ENCODE assay signal across 14 cellular contexts in genomic region chr4:9969526-9970398, GRCh38. TPM values are rescaled to one million over a fixed set of nuclear protein-coding genes. Genes with fewer than 3 reads are reported as not detected.
DNase-seq lines count a peak whose midpoint lies in the region; ATAC-seq and TF ChIP-seq lines count a peak whose summit lies in the region.
"Had no signal": no experiment of that assay in that cellular context is flagged by ENCODE, and none has a peak within 500 bp of the region (broad histone marks: within the 10 kb centered on the region; RNA-seq: fewer than 3 reads in every experiment).

No MANE protein-coding gene starts in this region.

- no peak for TF ChIP-seq POLR2A in IMR-90 (IDR thresholded peaks at IDR 0.05; ENCODE audit: low read depth, low read length)

- H3K4me3 ChIP-seq in IMR-90 (ENCODE audit: insufficient read depth, low read depth, low read length) = no peak overlapping the region
- H3K4me3 ChIP-seq: K562, suprapubic skin had no signal

- H4K91ac ChIP-seq in IMR-90 (ENCODE audit: insufficient read depth, low read depth, low read length) = no peak overlapping the region

- no peak overlapping the region for H2BK5ac ChIP-seq in IMR-90 (ENCODE audit: low read depth, low read length, poor library complexity, severe bottlenecking)

- H3K23ac ChIP-seq in IMR-90 (ENCODE audit: low read depth, low read length) = no peak overlapping the region

- no peaks in the 10 kb centered on the region for H3K27me3 Mint-ChIP-seq in memory B cell
- no peaks in the 10 kb centered on the region for H3K27me3 Mint-ChIP-seq in MCF 10A (ENCODE audit: insufficient read depth, unreplicated experiment)
- H3K27me3 Mint-ChIP-seq: effector memory CD8-positive, alpha-beta T cell had no signal

- H2AK9ac ChIP-seq in IMR-90 (replicated peaks; ENCODE audit: low read depth, low read length, poor library complexity) = no peak overlapping the region

- no peak overlapping the region for H3K4me3 Mint-ChIP-seq in memory B cell
- H3K4me3 Mint-ChIP-seq in MCF 10A (ENCODE audit: unreplicated experiment) = no peak overlapping the region
- H3K4me3 Mint-ChIP-seq: effector memory CD8-positive, alpha-beta T cell had no signal

- no peak overlapping the region for H2BK120ac ChIP-seq in IMR-90 (ENCODE audit: low read depth, low read length)

- H3K4me2 ChIP-seq in IMR-90 (ENCODE audit: low read depth, low read length) = no peak overlapping the region

- no peaks in the 10 kb centered on the region for H4K20me1 ChIP-seq in IMR-90 (ENCODE audit: insufficient read depth, low read length)

- H4K5ac ChIP-seq in IMR-90 (ENCODE audit: low read depth, low read length) = no peak overlapping the region; the same call in 1 of the 2 replicates

- H4K8ac ChIP-seq in IMR-90 (ENCODE audit: low read depth in 2 of 2, low read length in 2 of 2) = no peak overlapping the region

- no peaks in the 10 kb centered on the region for H3K9me3 ChIP-seq in IMR-90 (ENCODE audit: control insufficient read depth, insufficient read depth, low read length)
- H3K9me3 ChIP-seq: suprapubic skin had no signal

- H3K9ac ChIP-seq in IMR-90 (ENCODE audit: low read depth, low read length) = no peak overlapping the region

- CTCF ChIA-PET in IMR-90 (lab: Yijun Ruan, JAX) = no interaction called here
- CTCF ChIA-PET in MCF 10A (lab: Yijun Ruan, JAX) = interaction anchor here (0.7 kb wide), 1 partner anchor 97 kb away, joined by 5 read pairs; no protein-coding TSS in a partner anchor

- H3K4ac ChIP-seq in IMR-90 (ENCODE audit: low read depth, low read length) = peak overlapping the region; percentile 16; the same call in 1 of the 2 replicates

- no peak for TF ChIP-seq CTCF in IMR-90 (conservative IDR thresholded peaks at IDR 0.05; ENCODE audit: low read depth, low read length)
- TF ChIP-seq CTCF in MCF 10A (IDR thresholded peaks at IDR 0.05; ENCODE audit: unreplicated experiment) = no peak

- H3K27ac Mint-ChIP-seq in memory B cell = peak overlapping the region; percentile 80
- H3K27ac Mint-ChIP-seq in MCF 10A (ENCODE audit: low read depth, unreplicated experiment) = no peak overlapping the region
- H3K27ac Mint-ChIP-seq: effector memory CD8-positive, alpha-beta T cell had no signal

- H3K4me1 Mint-ChIP-seq in memory B cell (peaks cover 10% of the 10 kb centered on the region), MCF 10A (ENCODE audit: insufficient read depth, unreplicated experiment) (peaks cover 16% of the 10 kb centered on the region)

- H3K56ac ChIP-seq in IMR-90 (ENCODE audit: extremely low read depth, insufficient read depth, low read length) = no peak overlapping the region

- no peak for TF ChIP-seq RAD21 in IMR-90 (IDR thresholded peaks at IDR 0.05; ENCODE audit: low read length)

- intact Hi-C loops in IMR-90 (cut with micrococcal nuclease) (no loop called here), MCF 10A (cut with micrococcal nuclease) (no loop called here)

- no peak overlapping the region for H3K27ac ChIP-seq in IMR-90 (ENCODE audit: insufficient read depth, low read length)
- H3K27ac ChIP-seq: suprapubic skin had no signal

- H3K4me1 ChIP-seq in IMR-90 (ENCODE audit: control insufficient read depth, insufficient read depth, low read length) = no peaks in the 10 kb centered on the region; the same call in 1 of the 2 replicates

- no peak overlapping the region for H3K14ac ChIP-seq in IMR-90 (replicated peaks; ENCODE audit: low read depth, low read length)

- H3K27me3 ChIP-seq in IMR-90 (ENCODE audit: control insufficient read depth, insufficient read depth, low read length) = no peaks in the 10 kb centered on the region
- H3K27me3 ChIP-seq: suprapubic skin had no signal

- 39% methylated on average over 2 of the region's 7 CpGs; no CpG with 5 or more reads in 1 of the 2 experiments for WGBS in IMR-90 (ENCODE audit: extremely low coverage in 2 of 2, insufficient read length in 1 of 2), 2 experiments

- no peaks in the 10 kb centered on the region for H3K79me1 ChIP-seq in IMR-90 (ENCODE audit: low read depth in 1 of 2, low read length in 2 of 2)

- H3K9me3 Mint-ChIP-seq in memory B cell (peaks cover 2% of the 10 kb centered on the region), MCF 10A (ENCODE audit: unreplicated experiment) (peaks cover 7% of the 10 kb centered on the region)

- no TSS peak for BruUV-seq in IMR-90 (replicated peaks; lab: Mats Ljungman, UMichigan)
- BruUV-seq in MCF 10A (replicated peaks; lab: Mats Ljungman, UMichigan) = no TSS peak

- no peak overlapping the region; the same call in 1 of the 2 replicates for H2BK20ac ChIP-seq in IMR-90 (ENCODE audit: low read depth, low read length)

- no peaks in the 10 kb centered on the region for H3K36me3 ChIP-seq in IMR-90 (ENCODE audit: control insufficient read depth, insufficient read depth, low read length)
- H3K36me3 ChIP-seq: suprapubic skin had no signal

- DNase-seq in IMR-90 (no peak), memory B cell (ENCODE audit: low spot score in 2 of 2) (no peak), SK-N-DZ (ENCODE audit: low spot score) (no peak), MCF 10A (ENCODE audit: unreplicated experiment) (no peak)
- DNase-seq in stimulated activated naive CD4-positive, alpha-beta T cell (lab: John Stamatoyannopoulos, UW) = no peak
- DNase-seq: Calu3; effector memory CD8-positive, alpha-beta T cell; NCI-H2227 treated with DMSO at 0.1 percent for 48 hours; stimulated activated CD4-positive, alpha-beta T cell treated with anti-CD3 and anti-CD28 coated beads, Interleukin-2, amount 100 ng/mL, for 24 hours had no signal

- peak; percentile 38 for ATAC-seq in GM18907 (IDR thresholded peaks at IDR 0.05; ENCODE audit: unreplicated experiment)
- ATAC-seq in GM21717 (IDR thresholded peaks at IDR 0.05; ENCODE audit: unreplicated experiment) = peak; percentile 25
- ATAC-seq in IMR-90 (ENCODE audit: low read depth) = no peak
- ATAC-seq in memory B cell (ENCODE audit: low read depth) = no peak
- ATAC-seq: effector memory CD8-positive, alpha-beta T cell; K562; Right ventricle myocardium inferior had no signal

- no peaks in the 10 kb centered on the region for H3K9me1 ChIP-seq in IMR-90 (ENCODE audit: insufficient read depth, low read length)

- H3K36me3 Mint-ChIP-seq in memory B cell = peaks cover 2% of the 10 kb centered on the region
- H3K36me3 Mint-ChIP-seq in MCF 10A (ENCODE audit: insufficient read depth, unreplicated experiment) = peaks cover 16% of the 10 kb centered on the region

- dilution Hi-C loops in IMR-90 (cut with HindIII; ENCODE audit: low sequenced_read_pairs, unreplicated experiment) = no loop called here

- POLR2A ChIA-PET in IMR-90 (lab: Charles Lee; ENCODE audit: unreplicated experiment) = interaction anchor here (0.6 kb wide), 1 partner anchor 17 kb away, joined by 5 read pairs; no protein-coding TSS in a partner anchor
- POLR2A ChIA-PET in MCF 10A (lab: Yijun Ruan, JAX) = no interaction called here

- no peak overlapping the region; the same call in 1 of the 2 replicates for H3K18ac ChIP-seq in IMR-90 (ENCODE audit: low read depth, low read length)

- no peak overlapping the region; the same call in 2 of the 3 replicates for H2BK15ac ChIP-seq in IMR-90 (ENCODE audit: low read depth, low read length)

- in situ Hi-C loops in IMR-90 (cut with MboI; ENCODE audit: low sequenced_read_pairs) = no loop called here

- H2AFZ ChIP-seq in IMR-90 (replicated peaks; ENCODE audit: low read length, poor library complexity) = no peak overlapping the region

- no peak overlapping the region for H2AK5ac ChIP-seq in IMR-90 (ENCODE audit: low read depth, low read length)

TF ChIP-seq in IMR-90, 13 proteins besides CTCF, POLR2A, EP300 and RAD21:
- no peak for TF ChIP-seq CHD1 (IDR thresholded peaks at IDR 0.05; ENCODE audit: low read depth, low read length)
- no peak for TF ChIP-seq CEBPB (IDR thresholded peaks at IDR 0.05; ENCODE audit: low read depth, low read length)
- TF ChIP-seq BHLHE40 (IDR thresholded peaks at IDR 0.05; ENCODE audit: low read depth, low read length) = no peak
- TF ChIP-seq MAFK (IDR thresholded peaks at IDR 0.05; ENCODE audit: low read depth, low read length) = no peak

RNA-seq across cellular contexts. Expression of gene SLC2A9, which starts 51.5 kb away (rescaled TPM):
- total RNA-seq in IMR-90 (2012; rRNA removed) = 0.56 and 0.72 TPM in 2 replicates
- 1.0 and 2.1 TPM in 2 replicates for polyA plus RNA-seq in IMR-90 (2012; rRNA removed)
- polyA plus RNA-seq in IMR-90 (2012; cell fraction: cytosol; rRNA removed) = 1.2 and 1.3 TPM in 2 replicates
- 1.6 and 1.8 TPM in 2 replicates for polyA plus RNA-seq in IMR-90 (2012; cell fraction: nucleus; rRNA removed; ENCODE audit: low replicate concordance)
- polyA plus RNA-seq in SK-N-DZ (2014; cell fraction: cytosol; rRNA removed) = not detected in 2 replicates
- not detected in 2 replicates for polyA plus RNA-seq in SK-N-DZ (2014; cell fraction: nucleus; rRNA removed)
- 22.5 and 33.3 TPM in 2 replicates for total RNA-seq in MCF 10A (2022)

Comparison
In these comparisons a context has a peak if more than half of its experiments do, and no peak if none do; other contexts are left out.
1. ATAC-seq: peak in GM18907 (single experiment) and GM21717 (single experiment); none in IMR-90 (single experiment) and memory B cell (single experiment).
2. RNA of gene SLC2A9, which starts 51.5 kb away (total RNA-seq): 22.5 to 33.3 TPM in MCF 10A; 0.56 to 0.72 TPM in IMR-90; every median in the first group is over 10 times any median in the second.